Comparison of ENCODE assay signal across 1 cellular context in genomic region chr16:67943256-67943618, GRCh38.
A peak's percentile ranks its signal among the peaks of the same experiment; 100 is the strongest.
TF ChIP-seq lines count a peak whose summit lies in the region.

No MANE protein-coding gene starts in this region.

TF ChIP-seq in HepG2, 621 proteins besides CTCF, POLR2A, EP300 and RAD21 (continued from another document and continues in another):
- TF ChIP-seq UBTF (CRISPR knock-in tag; IDR thresholded peaks at IDR 0.05) = no peak
- 0 out of 2 replicates have a peak, but pooled peaks have one; percentile 24 for TF ChIP-seq LBX2 (CRISPR knock-in tag; IDR thresholded peaks at IDR 0.05; ENCODE audit: borderline replicate concordance)
- TF ChIP-seq ZNF577 (CRISPR knock-in tag; IDR thresholded peaks at IDR 0.05; ENCODE audit: borderline replicate concordance, low read depth) = no peak
- no peak; the same call in 1 of the 2 replicates for TF ChIP-seq NR1H2 (CRISPR knock-in tag; IDR thresholded peaks at IDR 0.05; ENCODE audit: borderline replicate concordance, low read depth)
- TF ChIP-seq ZNF562 (CRISPR knock-in tag; IDR thresholded peaks at IDR 0.05; ENCODE audit: borderline replicate concordance) = no peak
- no peak for TF ChIP-seq ZNF547 (CRISPR knock-in tag; IDR thresholded peaks at IDR 0.05)
- no peak for TF ChIP-seq ZNF550 (CRISPR knock-in tag; IDR thresholded peaks at IDR 0.05; ENCODE audit: borderline replicate concordance)
- no peak for TF ChIP-seq SETDB1 (CRISPR knock-in tag; IDR thresholded peaks at IDR 0.05; ENCODE audit: borderline replicate concordance)
- TF ChIP-seq ZNF432 (CRISPR knock-in tag; IDR thresholded peaks at IDR 0.05; ENCODE audit: borderline replicate concordance) = no peak
- no peak for TF ChIP-seq ZNF782 (CRISPR knock-in tag; IDR thresholded peaks at IDR 0.05; ENCODE audit: borderline replicate concordance)
- no peak for TF ChIP-seq ZNF317 (CRISPR knock-in tag; IDR thresholded peaks at IDR 0.05)
- TF ChIP-seq ZNF687 (CRISPR knock-in tag; IDR thresholded peaks at IDR 0.05) = peak; percentile 74
- TF ChIP-seq ZNF296 (CRISPR knock-in tag; conservative IDR thresholded peaks at IDR 0.05) = no peak
- no peak for TF ChIP-seq MED13 (CRISPR knock-in tag; IDR thresholded peaks at IDR 0.05)
- no peak for TF ChIP-seq E2F2 (CRISPR knock-in tag; IDR thresholded peaks at IDR 0.05; ENCODE audit: borderline replicate concordance)
- no peak for TF ChIP-seq ZNF749 (CRISPR knock-in tag; IDR thresholded peaks at IDR 0.05; ENCODE audit: borderline replicate concordance)
- peak; percentile 58; the same call in 1 of the 2 replicates for TF ChIP-seq TCF7 (IDR thresholded peaks at IDR 0.05; ENCODE audit: low read depth)
- no peak for TF ChIP-seq TBL1XR1 (IDR thresholded peaks at IDR 0.05; ENCODE audit: borderline replicate concordance, low read length, partially characterized antibody)
- TF ChIP-seq ZNF607 (CRISPR knock-in tag; IDR thresholded peaks at IDR 0.05; ENCODE audit: borderline replicate concordance) = no peak
- TF ChIP-seq FOXP1 (IDR thresholded peaks at IDR 0.05) = no peak
- 0 out of 2 replicates have a peak, but pooled peaks have one; percentile 38 for TF ChIP-seq FOXP1 (CRISPR knock-in tag; IDR thresholded peaks at IDR 0.05)
- TF ChIP-seq ZBTB7A (CRISPR knock-in tag; IDR thresholded peaks at IDR 0.05) = peak; percentile 97
- TF ChIP-seq ZNF710 (CRISPR knock-in tag; IDR thresholded peaks at IDR 0.05; ENCODE audit: borderline replicate concordance) = peak; percentile 12; the same call in 1 of the 2 replicates
- peak; percentile 57; the same call in 1 of the 2 replicates for TF ChIP-seq HNF1A (IDR thresholded peaks at IDR 0.05; ENCODE audit: low read depth)
- peak; percentile 19; the same call in 1 of the 2 replicates for TF ChIP-seq HNF1A (CRISPR knock-in tag; IDR thresholded peaks at IDR 0.05; ENCODE audit: borderline replicate concordance)
- TF ChIP-seq ARID4A (CRISPR knock-in tag; IDR thresholded peaks at IDR 0.05; ENCODE audit: borderline replicate concordance) = peak; percentile 70
- TF ChIP-seq ZSCAN25 (CRISPR knock-in tag; IDR thresholded peaks at IDR 0.05) = peak; percentile 98
- no peak for TF ChIP-seq ZNF468 (CRISPR knock-in tag; IDR thresholded peaks at IDR 0.05)
- TF ChIP-seq TSC22D2 (CRISPR knock-in tag; IDR thresholded peaks at IDR 0.05; ENCODE audit: borderline replicate concordance) = no peak; the same call in 1 of the 2 replicates
- TF ChIP-seq KAT7 (CRISPR knock-in tag; IDR thresholded peaks at IDR 0.05; ENCODE audit: borderline replicate concordance) = no peak
- TF ChIP-seq ZBTB33 (CRISPR knock-in tag; IDR thresholded peaks at IDR 0.05) = no peak
- TF ChIP-seq ZNF564 (CRISPR knock-in tag; IDR thresholded peaks at IDR 0.05) = 0 out of 2 replicates have a peak, but pooled peaks have one; percentile 27
- 0 out of 2 replicates have a peak, but pooled peaks have one; percentile 36 for TF ChIP-seq RARG (CRISPR knock-in tag; IDR thresholded peaks at IDR 0.05; ENCODE audit: low read depth)
- no peak for TF ChIP-seq ZNF720 (CRISPR knock-in tag; IDR thresholded peaks at IDR 0.05)
- no peak for TF ChIP-seq SAFB2 (CRISPR knock-in tag; IDR thresholded peaks at IDR 0.05; ENCODE audit: borderline replicate concordance, low read depth)
